ENCODE assay signal across 1 cellular context in the genomic region with DNA sequence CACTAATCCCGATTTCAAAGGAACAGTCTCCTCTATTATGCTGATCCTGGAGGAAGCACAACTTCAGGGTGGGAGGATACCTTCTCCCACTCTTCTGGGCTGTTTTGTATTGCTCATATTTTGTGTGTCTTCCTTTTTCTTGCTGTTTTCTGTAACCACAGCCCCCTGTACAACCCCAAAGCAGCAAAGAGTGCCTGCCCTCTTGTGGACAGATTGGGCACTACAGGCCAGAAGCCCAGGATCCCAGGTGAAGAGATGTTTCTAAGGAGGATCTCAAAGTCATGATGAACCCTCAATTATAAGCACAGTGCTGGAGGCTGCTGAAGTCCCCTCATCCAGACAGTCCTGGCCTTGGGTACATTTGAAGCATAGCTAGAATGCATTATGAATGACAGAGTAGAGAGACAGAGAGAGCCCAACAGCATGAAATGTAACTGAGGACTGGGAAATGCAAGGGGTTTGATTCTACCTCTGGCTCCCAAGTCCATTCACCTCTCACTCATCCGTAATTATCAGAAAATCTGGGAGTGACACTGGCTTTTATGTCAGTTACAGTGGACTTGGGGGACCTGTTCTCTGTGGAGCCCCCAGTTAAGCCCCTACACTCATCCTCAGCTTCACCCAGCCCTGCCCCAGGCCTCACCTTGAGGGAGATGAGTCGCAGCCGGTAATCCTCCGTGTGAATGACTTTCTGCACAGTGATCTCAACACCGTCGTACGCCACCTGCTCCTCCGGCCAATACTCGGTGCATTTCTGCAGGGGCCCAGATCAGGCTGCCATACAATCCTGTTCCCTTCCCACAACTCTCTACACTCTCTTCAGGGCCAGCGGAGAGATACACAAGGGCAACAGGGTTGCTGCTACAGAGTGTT.
TF ChIP-seq lines count a peak whose summit lies in the region.

No MANE protein-coding gene starts in this region.

TF ChIP-seq in endothelial cell of umbilical vein, 7 proteins besides CTCF, POLR2A, EP300 and RAD21:
- TF ChIP-seq POLR2AphosphoS5 (IDR thresholded peaks at IDR 0.05; ENCODE audit: insufficient read depth, low read depth, low read length) = no peak
- TF ChIP-seq GATA2 (IDR thresholded peaks at IDR 0.05; ENCODE audit: insufficient read depth, insufficient read length, low read depth, low read length) = no peak
- no peak for TF ChIP-seq FOS (IDR thresholded peaks at IDR 0.05; ENCODE audit: borderline replicate concordance, insufficient read depth, low read length)
- TF ChIP-seq MAX (IDR thresholded peaks at IDR 0.05; ENCODE audit: insufficient read depth, insufficient read length) = no peak
- no peak for TF ChIP-seq MYC (IDR thresholded peaks at IDR 0.05; ENCODE audit: low read depth, low read length)
- no peak for TF ChIP-seq JUN (IDR thresholded peaks at IDR 0.05; ENCODE audit: borderline replicate concordance, insufficient read depth, insufficient read length, low read depth)
- TF ChIP-seq EZH2 (IDR thresholded peaks at IDR 0.05; ENCODE audit: borderline replicate concordance, low read depth, low read length, severe bottlenecking) = no peak
